Comparison of ENCODE assay signal across 18 cellular contexts in genomic region chr9:91839926-91840464, GRCh38.
A peak's percentile ranks its signal among the peaks of the same experiment; 100 is the strongest.
DNase-seq lines count a peak whose midpoint lies in the region; ATAC-seq, FAIRE-seq and TF ChIP-seq lines count a peak whose summit lies in the region.
"Had no signal": no experiment of that assay in that cellular context is flagged by ENCODE, and none has a peak within 500 bp of the region (broad histone marks: within the 10 kb centered on the region; RNA-seq: fewer than 3 reads in every experiment).

No MANE protein-coding gene starts in this region.

- H3K4me1 Mint-ChIP-seq in CD14-positive monocyte (peaks cover 28% of the 10 kb centered on the region), neural progenitor cell (peaks cover 92% of the 10 kb centered on the region)
- H3K4me1 Mint-ChIP-seq: activated naive CD4-positive, alpha-beta T cell treated with anti-CD3 and anti-CD28 coated beads, Interleukin-2, amount 50 U/mL, for 24 hours had no signal

- peak; percentile 54 for ATAC-seq in GM18867 (IDR thresholded peaks at IDR 0.05; ENCODE audit: unreplicated experiment)
- ATAC-seq in GM12878 = no peak
- no peak for ATAC-seq in HG02840 (IDR thresholded peaks at IDR 0.05; ENCODE audit: low FRiP score, unreplicated experiment)
- ATAC-seq in HG03439 (IDR thresholded peaks at IDR 0.05; ENCODE audit: unreplicated experiment) = no peak

- WGBS in GM12878 (ENCODE audit: insufficient coverage, insufficient replicate concordance, low lambda C conversion rate, missing lambda C conversion rate) = 15% methylated on average over 14 of the region's 14 CpGs

- H3F3A ChIP-seq in neural progenitor cell (ENCODE audit: low read depth) = peaks cover 7% of the 10 kb centered on the region

- TF ChIP-seq CTCF in CD14-positive monocyte (IDR thresholded peaks at IDR 0.05) (no peak), GM12878 (IDR thresholded peaks at IDR 0.05 in 2 of 3, conservative IDR thresholded peaks at IDR 0.05 in 1 of 3; ENCODE audit: control insufficient read depth in 2 of 3, extremely low read depth in 1 of 3, insufficient read depth in 1 of 3, low read depth in 3 of 3, low read length in 3 of 3) (no peak), neural progenitor cell (IDR thresholded peaks at IDR 0.05) (no peak)

- H3K4me3 ChIP-seq in GM12878 (no peak overlapping the region), neural progenitor cell (no peak overlapping the region)
- H3K4me3 ChIP-seq: coronary artery had no signal

- CTCF ChIA-PET in GM12878 (lab: Yijun Ruan, JAX) = no interaction called here

- intact Hi-C loops in CD14-positive monocyte (cut with micrococcal nuclease) (no loop called here), GM12878 (cut with micrococcal nuclease; ENCODE audit: unreplicated experiment) (no loop called here)

- no peak for TF ChIP-seq EP300 in GM12878 (IDR thresholded peaks at IDR 0.05; ENCODE audit: borderline replicate concordance in 1 of 2, control insufficient read depth in 1 of 2, low read depth in 2 of 2, low read length in 2 of 2)

- SMC1A ChIA-PET in GM12878 (lab: Charles Lee; ENCODE audit: uncharacterized antibody, unreplicated experiment) = no interaction called here

- no peaks in the 10 kb centered on the region for H3K36me3 Mint-ChIP-seq in CD14-positive monocyte
- H3K36me3 Mint-ChIP-seq in neural progenitor cell = peaks cover 3% of the 10 kb centered on the region
- H3K36me3 Mint-ChIP-seq: activated naive CD4-positive, alpha-beta T cell treated with anti-CD3 and anti-CD28 coated beads, Interleukin-2, amount 50 U/mL, for 24 hours had no signal

- H4K20me1 ChIP-seq in GM12878 (ENCODE audit: control insufficient read depth, insufficient read depth) (no peaks in the 10 kb centered on the region), neural progenitor cell (ENCODE audit: low read depth) (peaks cover 89% of the 10 kb centered on the region)

- peak overlapping the region; percentile 66 to 72 for H3K4me3 Mint-ChIP-seq in CD14-positive monocyte
- H3K4me3 Mint-ChIP-seq in neural progenitor cell = no peak overlapping the region
- H3K4me3 Mint-ChIP-seq: activated naive CD4-positive, alpha-beta T cell treated with anti-CD3 and anti-CD28 coated beads, Interleukin-2, amount 50 U/mL, for 24 hours had no signal

- H3K4me1 ChIP-seq in GM12878 (ENCODE audit: control insufficient read depth, insufficient read depth, low read length) = no peaks in the 10 kb centered on the region
- H3K4me1 ChIP-seq in neural progenitor cell = peaks cover 43% of the 10 kb centered on the region
- H3K4me1 ChIP-seq: Caco-2 had no signal

- RAD21 ChIA-PET in GM12878 (lab: Charles Lee; ENCODE audit: unreplicated experiment) = no interaction called here

- H3K27ac ChIP-seq in GM12878 (ENCODE audit: control insufficient read depth, insufficient read depth) (no peak overlapping the region), neural progenitor cell (no peak overlapping the region)
- H3K27ac ChIP-seq: coronary artery, neutrophil had no signal

- no peak for DNase-seq in CD14-positive monocyte (ENCODE audit: low spot score)
- DNase-seq in GM12878 (ENCODE audit: low read depth, low spot score) = no peak
- DNase-seq in neural progenitor cell (ENCODE audit: low spot score) = no peak
- no peak for DNase-seq in cerebellar nuclear complex (lab: John Stamatoyannopoulos, UW)
- no peak for DNase-seq in activated gamma-delta T cell treated with Interleukin-2 at 50 U/mL for 16 hours
- DNase-seq: activated CD4-positive, alpha-beta T cell treated with anti-CD3 and anti-CD28 coated beads for 4 hours; activated T-cell treated with anti-CD3 and anti-CD28 coated beads for 4 hours; Caco-2; midbrain; NCI-H146; NCI-H774 had no signal

- no peaks in the 10 kb centered on the region for H3K79me2 ChIP-seq in GM12878 (ENCODE audit: control insufficient read depth, insufficient read depth, low read length)
- peaks cover 54% of the 10 kb centered on the region for H3K79me2 ChIP-seq in neural progenitor cell (ENCODE audit: low read depth)

- no peak for TF ChIP-seq RAD21 in GM12878 (IDR thresholded peaks at IDR 0.05; ENCODE audit: insufficient read depth, low read depth, low read length)

- no peaks in the 10 kb centered on the region for H3K9me3 ChIP-seq in GM12878 (replicated peaks; ENCODE audit: control insufficient read depth, insufficient read depth, low read length)
- H3K9me3 ChIP-seq in neural progenitor cell (ENCODE audit: low read depth) = no peaks in the 10 kb centered on the region
- H3K9me3 ChIP-seq: Caco-2, neutrophil had no signal

- H3K9ac ChIP-seq in GM12878 (ENCODE audit: control insufficient read depth, insufficient read depth, low read length) (no peak overlapping the region), neural progenitor cell (no peak overlapping the region)

- FAIRE-seq in GM12878 (lab: Jason Lieb, UNC) = no peak
- FAIRE-seq: frontal cortex had no signal

- H2AFZ ChIP-seq in GM12878 (ENCODE audit: control insufficient read depth, low read depth, low read length) = peak overlapping the region; percentile 63
- no peak overlapping the region for H2AFZ ChIP-seq in neural progenitor cell (replicated peaks)

- TF ChIP-seq POLR2A in GM12878 (IDR thresholded peaks at IDR 0.05; ENCODE audit: low read depth, low read length) = no peak

- no TSS peak for BruUV-seq in GM12878 (replicated peaks; lab: Mats Ljungman, UMichigan)

- H3K27ac Mint-ChIP-seq in CD14-positive monocyte (no peak overlapping the region), neural progenitor cell (peak overlapping the region; percentile 42)
- H3K27ac Mint-ChIP-seq: activated naive CD4-positive, alpha-beta T cell treated with anti-CD3 and anti-CD28 coated beads, Interleukin-2, amount 50 U/mL, for 24 hours had no signal

- H3K27me3 ChIP-seq in GM12878 (replicated peaks in 1 of 2; ENCODE audit: control insufficient read depth in 2 of 2, insufficient read depth in 2 of 2, low read length in 1 of 2) (peaks cover 0 to 2% of the 10 kb centered on the region in 2 experiments; a peak in 2 of 4 replicates), neural progenitor cell (no peaks in the 10 kb centered on the region)

- POLR2A ChIA-PET in GM12878 (lab: Charles Lee) = no interaction called here

- H3K4me2 ChIP-seq in GM12878 (ENCODE audit: control insufficient read depth, insufficient read depth) (peak overlapping the region; percentile 39), neural progenitor cell (no peak overlapping the region)

- H3K9me3 Mint-ChIP-seq in CD14-positive monocyte (no peaks in the 10 kb centered on the region), neural progenitor cell (no peaks in the 10 kb centered on the region)
- H3K9me3 Mint-ChIP-seq: activated naive CD4-positive, alpha-beta T cell treated with anti-CD3 and anti-CD28 coated beads, Interleukin-2, amount 50 U/mL, for 24 hours had no signal

- in situ Hi-C loops in GM12878 (cut with MboI) = no loop called here

- H3K27me3 Mint-ChIP-seq in CD14-positive monocyte (ENCODE audit: low read depth in 3 of 3) (peaks cover 9 to 16% (median 15%) of the 10 kb centered on the region in 3 donors), neural progenitor cell (ENCODE audit: insufficient read depth, low read depth) (peaks cover 5% of the 10 kb centered on the region)

- H3K36me3 ChIP-seq in GM12878 (ENCODE audit: control insufficient read depth in 2 of 2, insufficient read depth in 2 of 2, low read length in 1 of 2) (no peaks in the 10 kb centered on the region), neural progenitor cell (no peaks in the 10 kb centered on the region)
- H3K36me3 ChIP-seq: neutrophil had no signal

TF ChIP-seq in GM12878, 131 proteins besides CTCF, POLR2A, EP300 and RAD21 (continues in another document):
- TF ChIP-seq CUX1 (IDR thresholded peaks at IDR 0.05; ENCODE audit: insufficient replicate concordance, low read depth, low read length) (no peak), PKNOX1 (IDR thresholded peaks at IDR 0.05) (no peak), ZSCAN29 (IDR thresholded peaks at IDR 0.05) (no peak), CBX5 (IDR thresholded peaks at IDR 0.05; ENCODE audit: low read depth) (no peak)
